1 cellular context compared by ENCODE assay signal in genomic region chr2:241701405-241702154, GRCh38.
TF ChIP-seq lines count a peak whose summit lies in the region.

Gene ING5, plus strand, starts transcription at chr2:241702039. Its CDS starts 27 bp downstream, at chr2:241702066.

TF ChIP-seq in HepG2, 621 proteins besides CTCF, POLR2A, EP300 and RAD21 (continued from another document and continues in another):
- TF ChIP-seq, protein P1, sequence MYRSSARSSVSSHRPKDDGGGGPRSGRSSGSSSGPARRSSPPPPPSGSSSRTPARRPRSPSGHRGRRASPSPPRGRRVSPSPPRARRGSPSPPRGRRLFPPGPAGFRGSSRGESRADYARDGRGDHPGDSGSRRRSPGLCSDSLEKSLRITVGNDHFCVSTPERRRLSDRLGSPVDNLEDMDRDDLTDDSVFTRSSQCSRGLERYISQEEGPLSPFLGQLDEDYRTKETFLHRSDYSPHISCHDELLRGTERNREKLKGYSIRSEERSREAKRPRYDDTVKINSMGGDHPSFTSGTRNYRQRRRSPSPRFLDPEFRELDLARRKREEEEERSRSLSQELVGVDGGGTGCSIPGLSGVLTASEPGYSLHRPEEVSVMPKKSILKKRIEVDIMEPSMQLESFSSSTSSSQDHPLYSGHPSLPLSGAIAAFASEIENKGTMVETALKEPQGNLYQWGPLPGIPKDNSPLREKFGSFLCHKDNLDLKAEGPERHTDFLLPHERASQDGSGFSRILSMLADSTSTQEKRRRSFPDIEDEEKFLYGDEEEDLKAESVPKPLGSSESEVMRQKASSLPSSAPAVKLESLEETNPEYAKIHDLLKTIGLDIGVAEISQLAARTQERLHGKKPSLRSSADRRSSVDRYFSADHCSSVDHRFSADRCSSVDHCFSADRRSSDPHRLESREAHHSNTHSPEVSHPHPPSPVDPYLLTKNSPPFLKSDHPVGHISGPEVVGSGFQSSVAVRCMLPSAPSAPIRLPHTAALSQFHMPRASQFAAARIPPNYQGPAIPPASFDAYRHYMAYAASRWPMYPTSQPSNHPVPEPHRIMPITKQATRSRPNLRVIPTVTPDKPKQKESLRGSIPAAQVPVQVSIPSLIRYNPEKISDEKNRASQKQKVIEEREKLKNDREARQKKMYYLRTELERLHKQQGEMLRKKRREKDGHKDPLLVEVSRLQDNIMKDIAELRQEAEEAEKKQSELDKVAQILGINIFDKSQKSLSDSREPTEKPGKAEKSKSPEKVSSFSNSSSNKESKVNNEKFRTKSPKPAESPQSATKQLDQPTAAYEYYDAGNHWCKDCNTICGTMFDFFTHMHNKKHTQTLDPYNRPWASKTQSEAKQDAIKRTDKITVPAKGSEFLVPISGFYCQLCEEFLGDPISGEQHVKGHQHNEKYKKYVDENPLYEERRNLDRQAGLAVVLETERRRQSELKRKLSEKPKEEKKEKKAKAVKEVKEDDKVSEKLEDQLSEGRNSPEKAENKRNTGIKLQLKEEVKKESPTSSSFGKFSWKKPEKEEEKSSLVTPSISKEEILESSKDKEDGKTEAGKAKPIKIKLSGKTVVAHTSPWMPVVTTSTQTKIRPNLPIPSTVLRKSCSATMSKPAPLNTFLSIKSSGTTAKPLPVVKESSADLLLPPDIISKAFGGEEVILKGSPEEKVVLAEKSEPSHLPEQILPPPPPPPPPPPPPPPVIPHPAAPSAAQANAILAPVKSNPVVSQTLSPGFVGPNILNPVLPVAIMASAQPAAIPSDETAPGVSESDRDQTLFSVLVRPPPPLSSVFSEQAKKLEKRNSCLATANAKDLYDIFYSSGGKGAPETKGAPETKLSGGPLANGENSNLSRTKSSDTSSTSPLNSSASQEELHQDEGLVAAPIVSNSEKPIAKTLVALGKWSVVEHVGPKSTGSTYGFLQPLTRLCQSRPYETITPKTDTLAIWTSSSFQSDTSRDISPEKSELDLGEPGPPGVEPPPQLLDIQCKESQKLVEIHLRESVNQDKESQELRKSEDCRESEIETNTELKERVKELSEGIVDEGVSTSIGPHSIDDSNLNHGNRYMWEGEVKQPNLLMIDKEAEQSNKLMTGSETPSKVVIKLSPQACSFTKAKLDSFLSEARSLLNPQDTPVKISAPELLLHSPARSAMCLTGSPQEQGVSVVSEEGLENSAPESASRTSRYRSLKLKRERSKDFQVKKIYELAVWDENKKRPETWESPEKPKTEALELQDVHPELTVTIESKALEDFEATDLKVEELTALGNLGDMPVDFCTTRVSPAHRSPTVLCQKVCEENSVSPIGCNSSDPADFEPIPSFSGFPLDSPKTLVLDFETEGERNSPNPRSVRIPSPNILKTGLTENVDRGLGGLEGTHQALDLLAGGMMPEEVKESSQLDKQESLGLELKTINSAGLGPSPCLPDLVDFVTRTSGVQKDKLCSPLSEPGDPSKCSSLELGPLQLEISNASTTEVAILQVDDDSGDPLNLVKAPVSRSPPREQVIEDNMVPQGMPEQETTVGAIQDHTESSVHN (CRISPR knock-in tag; IDR thresholded peaks at IDR 0.05): peak; percentile 95
- no peak for TF ChIP-seq KLF11 (CRISPR knock-in tag; IDR thresholded peaks at IDR 0.05)
- TF ChIP-seq ZNF709 (CRISPR knock-in tag; IDR thresholded peaks at IDR 0.05): peak; percentile 95
- TF ChIP-seq SMYD3 (CRISPR knock-in tag; IDR thresholded peaks at IDR 0.05): peak; percentile 73; the same call in 1 of the 2 replicates
- TF ChIP-seq YEATS2 (CRISPR knock-in tag; IDR thresholded peaks at IDR 0.05; ENCODE audit: borderline replicate concordance): no peak; the same call in none of the 2 replicates
- no peak for TF ChIP-seq THAP9 (CRISPR knock-in tag; IDR thresholded peaks at IDR 0.05; ENCODE audit: borderline replicate concordance)
- TF ChIP-seq ZNF816 (CRISPR knock-in tag; IDR thresholded peaks at IDR 0.05; ENCODE audit: borderline replicate concordance): peak; percentile 90; the same call in 1 of the 2 replicates
- peak; percentile 75; the same call in 1 of the 2 replicates for TF ChIP-seq ZNF770 (CRISPR knock-in tag; IDR thresholded peaks at IDR 0.05)
- TF ChIP-seq CCAR2 (optimal IDR thresholded peaks at IDR 0.05; ENCODE audit: low read depth, low read length): no peak
- no peak for TF ChIP-seq TBL1XR1 (IDR thresholded peaks at IDR 0.05; ENCODE audit: borderline replicate concordance, low read length, partially characterized antibody)
- no peak for TF ChIP-seq FLYWCH1 (CRISPR knock-in tag; IDR thresholded peaks at IDR 0.05)
- TF ChIP-seq, protein P2, sequence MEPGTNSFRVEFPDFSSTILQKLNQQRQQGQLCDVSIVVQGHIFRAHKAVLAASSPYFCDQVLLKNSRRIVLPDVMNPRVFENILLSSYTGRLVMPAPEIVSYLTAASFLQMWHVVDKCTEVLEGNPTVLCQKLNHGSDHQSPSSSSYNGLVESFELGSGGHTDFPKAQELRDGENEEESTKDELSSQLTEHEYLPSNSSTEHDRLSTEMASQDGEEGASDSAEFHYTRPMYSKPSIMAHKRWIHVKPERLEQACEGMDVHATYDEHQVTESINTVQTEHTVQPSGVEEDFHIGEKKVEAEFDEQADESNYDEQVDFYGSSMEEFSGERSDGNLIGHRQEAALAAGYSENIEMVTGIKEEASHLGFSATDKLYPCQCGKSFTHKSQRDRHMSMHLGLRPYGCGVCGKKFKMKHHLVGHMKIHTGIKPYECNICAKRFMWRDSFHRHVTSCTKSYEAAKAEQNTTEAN (CRISPR knock-in tag; conservative IDR thresholded peaks at IDR 0.05): peak; percentile 87; the same call in 1 of the 2 replicates
- TF ChIP-seq, protein P3, sequence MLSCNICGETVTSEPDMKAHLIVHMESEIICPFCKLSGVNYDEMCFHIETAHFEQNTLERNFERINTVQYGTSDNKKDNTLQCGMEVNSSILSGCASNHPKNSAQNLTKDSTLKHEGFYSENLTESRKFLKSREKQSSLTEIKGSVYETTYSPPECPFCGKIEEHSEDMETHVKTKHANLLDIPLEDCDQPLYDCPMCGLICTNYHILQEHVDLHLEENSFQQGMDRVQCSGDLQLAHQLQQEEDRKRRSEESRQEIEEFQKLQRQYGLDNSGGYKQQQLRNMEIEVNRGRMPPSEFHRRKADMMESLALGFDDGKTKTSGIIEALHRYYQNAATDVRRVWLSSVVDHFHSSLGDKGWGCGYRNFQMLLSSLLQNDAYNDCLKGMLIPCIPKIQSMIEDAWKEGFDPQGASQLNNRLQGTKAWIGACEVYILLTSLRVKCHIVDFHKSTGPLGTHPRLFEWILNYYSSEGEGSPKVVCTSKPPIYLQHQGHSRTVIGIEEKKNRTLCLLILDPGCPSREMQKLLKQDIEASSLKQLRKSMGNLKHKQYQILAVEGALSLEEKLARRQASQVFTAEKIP (CRISPR knock-in tag; IDR thresholded peaks at IDR 0.05; ENCODE audit: borderline replicate concordance): no peak
- no peak; the same call in 1 of the 2 replicates for TF ChIP-seq NCOA2 (CRISPR knock-in tag; IDR thresholded peaks at IDR 0.05)
- no peak for TF ChIP-seq ZNF292 (CRISPR knock-in tag; IDR thresholded peaks at IDR 0.05; ENCODE audit: borderline replicate concordance, low read depth)
- TF ChIP-seq BRD4 (CRISPR knock-in tag; IDR thresholded peaks at IDR 0.05): peak; percentile 86
- no peak for TF ChIP-seq ZBTB40 (IDR thresholded peaks at IDR 0.05)
- peak; percentile 62; the same call in 1 of the 2 replicates for TF ChIP-seq ZBTB40 (CRISPR knock-in tag; IDR thresholded peaks at IDR 0.05)
- TF ChIP-seq, protein P4, sequence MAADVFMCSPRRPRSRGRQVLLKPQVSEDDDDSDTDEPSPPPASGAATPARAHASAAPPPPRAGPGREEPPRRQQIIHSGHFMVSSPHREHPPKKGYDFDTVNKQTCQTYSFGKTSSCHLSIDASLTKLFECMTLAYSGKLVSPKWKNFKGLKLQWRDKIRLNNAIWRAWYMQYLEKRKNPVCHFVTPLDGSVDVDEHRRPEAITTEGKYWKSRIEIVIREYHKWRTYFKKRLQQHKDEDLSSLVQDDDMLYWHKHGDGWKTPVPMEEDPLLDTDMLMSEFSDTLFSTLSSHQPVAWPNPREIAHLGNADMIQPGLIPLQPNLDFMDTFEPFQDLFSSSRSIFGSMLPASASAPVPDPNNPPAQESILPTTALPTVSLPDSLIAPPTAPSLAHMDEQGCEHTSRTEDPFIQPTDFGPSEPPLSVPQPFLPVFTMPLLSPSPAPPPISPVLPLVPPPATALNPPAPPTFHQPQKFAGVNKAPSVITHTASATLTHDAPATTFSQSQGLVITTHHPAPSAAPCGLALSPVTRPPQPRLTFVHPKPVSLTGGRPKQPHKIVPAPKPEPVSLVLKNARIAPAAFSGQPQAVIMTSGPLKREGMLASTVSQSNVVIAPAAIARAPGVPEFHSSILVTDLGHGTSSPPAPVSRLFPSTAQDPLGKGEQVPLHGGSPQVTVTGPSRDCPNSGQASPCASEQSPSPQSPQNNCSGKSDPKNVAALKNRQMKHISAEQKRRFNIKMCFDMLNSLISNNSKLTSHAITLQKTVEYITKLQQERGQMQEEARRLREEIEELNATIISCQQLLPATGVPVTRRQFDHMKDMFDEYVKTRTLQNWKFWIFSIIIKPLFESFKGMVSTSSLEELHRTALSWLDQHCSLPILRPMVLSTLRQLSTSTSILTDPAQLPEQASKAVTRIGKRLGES (CRISPR knock-in tag; IDR thresholded peaks at IDR 0.05; ENCODE audit: borderline replicate concordance): peak; percentile 70; the same call in 1 of the 2 replicates
